In the genomic region with DNA sequence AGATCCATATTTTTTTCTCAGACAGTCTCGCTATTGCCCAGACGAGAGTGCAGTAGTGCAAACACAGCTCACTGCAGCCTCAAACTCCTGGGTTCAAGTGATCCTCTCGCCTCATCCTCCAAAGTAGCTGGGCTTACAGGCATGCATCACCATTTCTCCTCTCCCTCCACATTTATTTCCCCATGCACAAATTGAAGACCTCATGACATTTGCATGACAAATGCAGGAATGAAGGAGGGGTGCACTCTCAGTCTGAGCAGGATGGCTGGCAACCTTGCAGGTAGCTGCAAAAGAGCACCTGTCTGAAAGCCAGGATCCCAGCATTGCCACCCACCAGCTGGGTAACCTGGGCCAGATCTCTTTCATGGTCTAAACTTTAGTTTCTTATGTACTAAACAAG, we compare ENCODE assay signal across 23 cellular contexts.
"Had no signal": no experiment of that assay in that cellular context is flagged by ENCODE, and none has a peak within 500 bp of the region (broad histone marks: within the 10 kb centered on the region; RNA-seq: fewer than 3 reads in every experiment).

No MANE protein-coding gene starts in this region.

- H3K27ac Mint-ChIP-seq: nephron; stimulated activated naive B cell treated with anti-CD40 and anti-IgM and Interleukin-4, amounts not matched to agents 10 μg/mL and 1 μg/mL and 100 μg/mL, for 72 hours; stimulated activated naive CD8-positive, alpha-beta T cell treated with anti-CD3 and anti-CD28 coated beads, Interleukin-15, amount 100 ng/mL, for 72 hours had no signal

- H3K36me3 ChIP-seq: colonic mucosa, heart left ventricle, pancreas, prostate gland, tibial nerve, upper lobe of right lung, vagina had no signal

- H3K27me3 ChIP-seq: colonic mucosa, heart left ventricle, pancreas, testis, tibial nerve, upper lobe of right lung, vagina had no signal

- DNase-seq: colonic mucosa; dermis blood vessel endothelial cell; foreskin melanocyte; heart left ventricle; hippocampal formation; left colon; left ventricle myocardium superior; naive B cell; occipital lobe; pancreas; stimulated activated CD4-positive, alpha-beta T cell treated with anti-CD3 and anti-CD28 coated beads, Interleukin-2, amount 100 ng/mL, for 24 hours; stimulated activated CD4-positive, alpha-beta T cell treated with anti-CD3 and anti-CD28 coated beads, Interleukin-4, amount 100 ng/mL, for 4 hours; stimulated activated naive B cell treated with anti-CD40 and anti-IgM and Interleukin-4, amounts not matched to agents 10 μg/mL and 1 μg/mL and 100 μg/mL, for 72 hours; stimulated activated naive CD8-positive, alpha-beta T cell treated with anti-CD3 and anti-CD28 coated beads, Interleukin-15, amount 100 ng/mL, for 72 hours; testis; upper lobe of right lung had no signal

- H3K27ac ChIP-seq: colonic mucosa, pancreas, testis, tibial nerve, upper lobe of right lung had no signal

- H3K9me3 Mint-ChIP-seq: naive B cell; stimulated activated naive B cell treated with anti-CD40 and anti-IgM and Interleukin-4, amounts not matched to agents 10 μg/mL and 1 μg/mL and 100 μg/mL, for 72 hours; stimulated activated naive CD8-positive, alpha-beta T cell treated with anti-CD3 and anti-CD28 coated beads, Interleukin-15, amount 100 ng/mL, for 72 hours had no signal

- H3K4me1 Mint-ChIP-seq: naive B cell; nephron; stimulated activated naive B cell treated with anti-CD40 and anti-IgM and Interleukin-4, amounts not matched to agents 10 μg/mL and 1 μg/mL and 100 μg/mL, for 72 hours; stimulated activated naive CD8-positive, alpha-beta T cell treated with anti-CD3 and anti-CD28 coated beads, Interleukin-15, amount 100 ng/mL, for 72 hours had no signal

- H3K9me3 ChIP-seq: colonic mucosa, heart left ventricle, pancreas, prostate gland, testis, tibial nerve, upper lobe of right lung, vagina had no signal

- H3K4me1 ChIP-seq: colonic mucosa, pancreas, testis, tibial nerve had no signal

- H3K27me3 Mint-ChIP-seq: naive B cell; stimulated activated naive CD8-positive, alpha-beta T cell treated with anti-CD3 and anti-CD28 coated beads, Interleukin-15, amount 100 ng/mL, for 72 hours had no signal

- ATAC-seq: heart left ventricle; left colon; left ventricle myocardium superior; pancreas; sciatic nerve; stimulated activated naive B cell treated with anti-CD40 and anti-IgM and Interleukin-4, amounts not matched to agents 10 μg/mL and 1 μg/mL and 100 μg/mL, for 72 hours; stimulated activated naive CD8-positive, alpha-beta T cell treated with anti-CD3 and anti-CD28 coated beads, Interleukin-15, amount 100 ng/mL, for 72 hours; upper lobe of right lung had no signal

- H3K36me3 Mint-ChIP-seq: naive B cell; stimulated activated naive B cell treated with anti-CD40 and anti-IgM and Interleukin-4, amounts not matched to agents 10 μg/mL and 1 μg/mL and 100 μg/mL, for 72 hours had no signal

- H3K4me3 Mint-ChIP-seq: naive B cell; nephron; stimulated activated naive B cell treated with anti-CD40 and anti-IgM and Interleukin-4, amounts not matched to agents 10 μg/mL and 1 μg/mL and 100 μg/mL, for 72 hours; stimulated activated naive CD8-positive, alpha-beta T cell treated with anti-CD3 and anti-CD28 coated beads, Interleukin-15, amount 100 ng/mL, for 72 hours had no signal

- H3K4me3 ChIP-seq: colonic mucosa, heart left ventricle, lung, pancreas, prostate gland, skin epidermis, testis, tibial nerve, upper lobe of right lung, vagina had no signal
